In genomic region chr14:95117937-95118726, GRCh38 we compare ENCODE assay signal across 2 cellular contexts.
TF ChIP-seq lines count a peak whose summit lies in the region.

No MANE protein-coding gene starts in this region.

TF ChIP-seq in SK-N-SH treated with all-trans-retinoic acid at 6 μM for 48 hours, 23 proteins besides CTCF, POLR2A, EP300 and RAD21 (continued from another document):
- no peak for TF ChIP-seq CSRNP3 (CRISPR knock-in tag; IDR thresholded peaks at IDR 0.05)
- TF ChIP-seq ARNTL (CRISPR knock-in tag; IDR thresholded peaks at IDR 0.05; ENCODE audit: borderline replicate concordance, low read depth) = no peak
- TF ChIP-seq ZNF70 (CRISPR knock-in tag; IDR thresholded peaks at IDR 0.05) = no peak
- TF ChIP-seq OSR1 (CRISPR knock-in tag; IDR thresholded peaks at IDR 0.05) = no peak
- no peak for TF ChIP-seq TCF4 (CRISPR knock-in tag; IDR thresholded peaks at IDR 0.05; ENCODE audit: borderline replicate concordance)
- TF ChIP-seq, protein P1, sequence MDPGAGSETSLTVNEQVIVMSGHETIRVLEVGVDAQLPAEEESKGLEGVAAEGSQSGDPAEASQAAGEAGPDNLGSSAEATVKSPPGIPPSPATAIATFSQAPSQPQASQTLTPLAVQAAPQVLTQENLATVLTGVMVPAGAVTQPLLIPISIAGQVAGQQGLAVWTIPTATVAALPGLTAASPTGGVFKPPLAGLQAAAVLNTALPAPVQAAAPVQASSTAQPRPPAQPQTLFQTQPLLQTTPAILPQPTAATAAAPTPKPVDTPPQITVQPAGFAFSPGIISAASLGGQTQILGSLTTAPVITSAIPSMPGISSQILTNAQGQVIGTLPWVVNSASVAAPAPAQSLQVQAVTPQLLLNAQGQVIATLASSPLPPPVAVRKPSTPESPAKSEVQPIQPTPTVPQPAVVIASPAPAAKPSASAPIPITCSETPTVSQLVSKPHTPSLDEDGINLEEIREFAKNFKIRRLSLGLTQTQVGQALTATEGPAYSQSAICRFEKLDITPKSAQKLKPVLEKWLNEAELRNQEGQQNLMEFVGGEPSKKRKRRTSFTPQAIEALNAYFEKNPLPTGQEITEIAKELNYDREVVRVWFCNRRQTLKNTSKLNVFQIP (CRISPR knock-in tag; IDR thresholded peaks at IDR 0.05; ENCODE audit: borderline replicate concordance, low read depth) = no peak
- no peak for TF ChIP-seq ZNF8 (CRISPR knock-in tag; IDR thresholded peaks at IDR 0.05)
- no peak for TF ChIP-seq PPARA (CRISPR knock-in tag; IDR thresholded peaks at IDR 0.05; ENCODE audit: borderline replicate concordance)
- no peak for TF ChIP-seq CREB5 (CRISPR knock-in tag; IDR thresholded peaks at IDR 0.05; ENCODE audit: low read depth)
- TF ChIP-seq ZFP30 (CRISPR knock-in tag; IDR thresholded peaks at IDR 0.05) = no peak
TF ChIP-seq in SK-N-SH treated with all-trans-retinoic acid at 6 μM for 48 hours: peak in this region for 0.

TF ChIP-seq in SK-N-SH, 30 proteins besides CTCF, POLR2A, EP300 and RAD21:
- no peak for TF ChIP-seq PBX3 (IDR thresholded peaks at IDR 0.05)
- TF ChIP-seq IRF3 (IDR thresholded peaks at IDR 0.05; ENCODE audit: low read depth, low read length) = no peak
- no peak for TF ChIP-seq JUND (IDR thresholded peaks at IDR 0.05)
- TF ChIP-seq REST (IDR thresholded peaks at IDR 0.05; ENCODE audit: low read depth, low read length) = no peak
- TF ChIP-seq, protein P2, sequence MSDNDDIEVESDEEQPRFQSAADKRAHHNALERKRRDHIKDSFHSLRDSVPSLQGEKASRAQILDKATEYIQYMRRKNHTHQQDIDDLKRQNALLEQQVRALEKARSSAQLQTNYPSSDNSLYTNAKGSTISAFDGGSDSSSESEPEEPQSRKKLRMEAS (IDR thresholded peaks at IDR 0.05; ENCODE audit: low read depth) = no peak
- no peak for TF ChIP-seq TEAD4 (IDR thresholded peaks at IDR 0.05; ENCODE audit: borderline replicate concordance, insufficient read depth)
- TF ChIP-seq FOXM1 (IDR thresholded peaks at IDR 0.05; ENCODE audit: low read depth) = no peak
- no peak for TF ChIP-seq CHD2 (IDR thresholded peaks at IDR 0.05; ENCODE audit: low read length, partially characterized antibody)
- TF ChIP-seq EZH2phosphoT487 (IDR thresholded peaks at IDR 0.05; ENCODE audit: borderline replicate concordance, low read depth) = no peak
- no peak for TF ChIP-seq RXRA (IDR thresholded peaks at IDR 0.05; ENCODE audit: borderline replicate concordance, low read depth)
- TF ChIP-seq MEF2A (IDR thresholded peaks at IDR 0.05; ENCODE audit: borderline replicate concordance, low read depth) = no peak
- TF ChIP-seq, protein P3, sequence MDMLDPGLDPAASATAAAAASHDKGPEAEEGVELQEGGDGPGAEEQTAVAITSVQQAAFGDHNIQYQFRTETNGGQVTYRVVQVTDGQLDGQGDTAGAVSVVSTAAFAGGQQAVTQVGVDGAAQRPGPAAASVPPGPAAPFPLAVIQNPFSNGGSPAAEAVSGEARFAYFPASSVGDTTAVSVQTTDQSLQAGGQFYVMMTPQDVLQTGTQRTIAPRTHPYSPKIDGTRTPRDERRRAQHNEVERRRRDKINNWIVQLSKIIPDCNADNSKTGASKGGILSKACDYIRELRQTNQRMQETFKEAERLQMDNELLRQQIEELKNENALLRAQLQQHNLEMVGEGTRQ (IDR thresholded peaks at IDR 0.05; ENCODE audit: borderline replicate concordance, low read depth, low read length) = no peak
- TF ChIP-seq TCF12 (IDR thresholded peaks at IDR 0.05) = no peak
- no peak for TF ChIP-seq FOXJ3 (CRISPR knock-in tag; IDR thresholded peaks at IDR 0.05)
- no peak for TF ChIP-seq RFX5 (IDR thresholded peaks at IDR 0.05; ENCODE audit: low read length)
- TF ChIP-seq GABPA (IDR thresholded peaks at IDR 0.05; ENCODE audit: low read depth) = no peak
- TF ChIP-seq MXI1 (IDR thresholded peaks at IDR 0.05; ENCODE audit: low read depth, low read length) = no peak
- TF ChIP-seq POLR2AphosphoS5 (IDR thresholded peaks at IDR 0.05; ENCODE audit: low read depth, low read length) = no peak
- no peak for TF ChIP-seq ELF1 (IDR thresholded peaks at IDR 0.05)
- no peak for TF ChIP-seq USF1 (IDR thresholded peaks at IDR 0.05; ENCODE audit: borderline replicate concordance, low read depth)
